ENCODE assay signal across 16 cellular contexts in the genomic region with DNA sequence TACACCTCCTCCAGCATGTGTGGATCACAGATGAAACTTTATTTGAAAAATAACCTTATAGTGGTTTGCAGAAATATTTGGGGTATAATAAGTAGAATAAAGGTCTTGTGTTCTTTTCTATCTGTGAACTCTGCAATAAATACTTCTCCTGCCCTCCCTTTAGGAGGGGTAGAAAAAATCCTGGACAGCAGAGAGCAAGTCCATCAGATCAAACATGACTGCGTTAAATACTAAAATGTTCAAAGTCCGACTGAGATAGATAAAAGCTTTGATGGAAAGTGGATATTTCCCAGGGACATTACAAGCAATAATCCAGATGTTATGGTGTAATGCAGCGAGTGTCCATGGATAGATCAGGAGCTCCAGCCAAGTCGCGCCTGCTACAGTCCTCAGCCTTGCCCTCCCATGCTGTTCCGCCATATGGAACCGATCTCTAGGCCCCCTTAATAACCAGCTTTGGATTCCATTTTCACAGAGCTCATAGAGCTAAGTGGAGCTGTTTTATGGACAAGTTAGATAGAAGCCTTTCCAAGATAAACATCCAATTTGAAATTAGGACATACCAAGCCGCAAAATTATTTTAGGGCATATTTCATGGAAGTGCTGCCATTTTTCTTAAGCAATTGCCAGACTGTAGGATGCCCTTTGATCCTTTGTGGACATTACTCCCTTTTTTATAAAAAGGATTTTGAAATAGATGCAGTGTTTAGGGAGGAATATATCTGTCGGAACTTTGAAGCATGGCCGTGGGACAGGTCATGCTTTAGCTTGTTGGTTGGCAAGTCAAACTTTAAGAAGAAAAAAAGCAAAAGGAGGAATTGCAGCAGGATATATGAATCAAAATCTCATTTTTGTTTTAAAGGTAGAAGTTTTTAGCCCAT.
A peak's percentile ranks its signal among the peaks of the same experiment; 100 is the strongest.
DNase-seq lines count a peak whose midpoint lies in the region; ATAC-seq and TF ChIP-seq lines count a peak whose summit lies in the region.
"Had no signal": no experiment of that assay in that cellular context is flagged by ENCODE, and none has a peak within 500 bp of the region (broad histone marks: within the 10 kb centered on the region; RNA-seq: fewer than 3 reads in every experiment).

No MANE protein-coding gene starts in this region.

- no peak overlapping the region for H3K4me3 Mint-ChIP-seq in natural killer cell
- H3K4me3 Mint-ChIP-seq in natural killer cell treated with Interleukin-12 subunit alpha and Interleukin-12 subunit beta and Interleukin-15 and Interleukin-18, amount 100 ng/mL, for 72 hours: no peak overlapping the region
- H3K4me3 Mint-ChIP-seq: CD8-positive, alpha-beta T cell had no signal

- H3K4me3 ChIP-seq in hepatocyte: no peak overlapping the region
- no peak overlapping the region for H3K4me3 ChIP-seq in lung
- no peak overlapping the region for H3K4me3 ChIP-seq in upper lobe of right lung
- H3K4me3 ChIP-seq: PC-9 had no signal

- H2AFZ ChIP-seq in hepatocyte: no peak overlapping the region
- H2AFZ ChIP-seq: PC-9 had no signal

- H3K79me2 ChIP-seq in hepatocyte: no peaks in the 10 kb centered on the region

- H3K4me2 ChIP-seq in hepatocyte: no peak overlapping the region
- H3K4me2 ChIP-seq: PC-9 had no signal

- H3K27ac Mint-ChIP-seq in natural killer cell: peak overlapping the region; percentile 43 to 68
- H3K27ac Mint-ChIP-seq in natural killer cell treated with Interleukin-12 subunit alpha and Interleukin-12 subunit beta and Interleukin-15 and Interleukin-18, amount 100 ng/mL, for 72 hours: peak overlapping the region in 1 of 2 donors; percentile 54
- H3K27ac Mint-ChIP-seq: CD8-positive, alpha-beta T cell had no signal

- H3K27me3 ChIP-seq in hepatocyte (no peaks in the 10 kb centered on the region), lung (ENCODE audit: control insufficient read depth, insufficient read depth) (no peaks in the 10 kb centered on the region), upper lobe of right lung (no peaks in the 10 kb centered on the region)
- H3K27me3 ChIP-seq: BE2C had no signal

- no peaks in the 10 kb centered on the region for H3K9me3 Mint-ChIP-seq in natural killer cell
- no peaks in the 10 kb centered on the region for H3K9me3 Mint-ChIP-seq in natural killer cell treated with Interleukin-12 subunit alpha and Interleukin-12 subunit beta and Interleukin-15 and Interleukin-18, amount 100 ng/mL, for 72 hours
- H3K9me3 Mint-ChIP-seq: CD8-positive, alpha-beta T cell had no signal

- peaks cover 16 to 48% of the 10 kb centered on the region in 2 donors for H3K4me1 Mint-ChIP-seq in natural killer cell
- peaks cover 17 to 32% of the 10 kb centered on the region in 2 donors for H3K4me1 Mint-ChIP-seq in natural killer cell treated with Interleukin-12 subunit alpha and Interleukin-12 subunit beta and Interleukin-15 and Interleukin-18, amount 100 ng/mL, for 72 hours (ENCODE audit: low read depth in 2 of 2)

- H3K36me3 Mint-ChIP-seq in natural killer cell: no peaks in the 10 kb centered on the region
- peaks cover 43% of the 10 kb centered on the region for H3K36me3 Mint-ChIP-seq in natural killer cell treated with Interleukin-12 subunit alpha and Interleukin-12 subunit beta and Interleukin-15 and Interleukin-18, amount 100 ng/mL, for 72 hours

- H3K27ac ChIP-seq in hepatocyte (no peak overlapping the region), lung (ENCODE audit: low read depth in 1 of 2, low read length in 1 of 2) (no peak overlapping the region), upper lobe of right lung (no peak overlapping the region), substantia nigra (ENCODE audit: low read depth, low read length, poor library complexity, severe bottlenecking) (no peak overlapping the region)
- H3K27ac ChIP-seq: 22Rv1, PC-9 had no signal

- intact Hi-C loops in natural killer cell (cut with micrococcal nuclease) (no loop called here), upper lobe of right lung (cut with DNase I) (no loop called here)

- 59% methylated on average over 10 of the region's 10 CpGs for WGBS in hepatocyte (ENCODE audit: low lambda C conversion rate, missing lambda C conversion rate)
- 84 to 85% methylated on average over 10 of the region's 10 CpGs for WGBS in lung, 2 donors

- H4K20me1 ChIP-seq in hepatocyte (ENCODE audit: insufficient read depth, poor library complexity, severe bottlenecking): no peaks in the 10 kb centered on the region

- H3K27me3 Mint-ChIP-seq in natural killer cell (ENCODE audit: low read depth in 2 of 2): no peaks in the 10 kb centered on the region
- no peaks in the 10 kb centered on the region for H3K27me3 Mint-ChIP-seq in natural killer cell treated with Interleukin-12 subunit alpha and Interleukin-12 subunit beta and Interleukin-15 and Interleukin-18, amount 100 ng/mL, for 72 hours

- ATAC-seq in natural killer cell: no peak
- no peak for ATAC-seq in natural killer cell treated with Interleukin-12 subunit alpha and Interleukin-12 subunit beta and Interleukin-15 and Interleukin-18, amount 100 ng/mL, for 72 hours
- peak; percentile 47 for ATAC-seq in lung (ENCODE audit: insufficient read depth, low FRiP score)
- ATAC-seq in upper lobe of right lung: peak; percentile 72
- ATAC-seq: CD8-positive, alpha-beta T cell had no signal

- DNase-seq in natural killer cell: no peak
- no peak for DNase-seq in natural killer cell treated with Interleukin-12 subunit alpha and Interleukin-12 subunit beta and Interleukin-15 and Interleukin-18, amount 100 ng/mL, for 72 hours (ENCODE audit: low spot score)
- DNase-seq in hepatocyte (ENCODE audit: low spot score): peak; percentile 22
- DNase-seq in lung (ENCODE audit: low spot score): no peak
- DNase-seq in upper lobe of right lung: no peak
- no peak for DNase-seq in T1000 (lab: John Stamatoyannopoulos, UW)
- DNase-seq in substantia nigra (lab: John Stamatoyannopoulos, UW): no peak
- no peak for DNase-seq in T-helper 9 cell
- DNase-seq: BE2C; CD8-positive, alpha-beta T cell; DMS79; NCI-H1105; NCI-H1694; NCI-H2227 treated with DMSO at 0.1 percent for 48 hours; PC-9 had no signal

- H3K4me1 ChIP-seq in hepatocyte (ENCODE audit: insufficient read depth): no peaks in the 10 kb centered on the region
- H3K4me1 ChIP-seq in lung (ENCODE audit: control insufficient read depth in 2 of 2, insufficient read depth in 2 of 2, low read length in 2 of 2): no peaks in the 10 kb centered on the region
- no peaks in the 10 kb centered on the region for H3K4me1 ChIP-seq in upper lobe of right lung
- H3K4me1 ChIP-seq: BE2C had no signal

- H3K36me3 ChIP-seq in hepatocyte (replicated peaks; ENCODE audit: insufficient read depth, low read depth): no peaks in the 10 kb centered on the region
- peaks cover 0 to 2% of the 10 kb centered on the region in 2 donors for H3K36me3 ChIP-seq in lung (ENCODE audit: control insufficient read depth in 2 of 2, insufficient read depth in 2 of 2, low read length in 2 of 2)
- no peaks in the 10 kb centered on the region for H3K36me3 ChIP-seq in upper lobe of right lung
- H3K36me3 ChIP-seq: BE2C had no signal

- TF ChIP-seq CTCF in natural killer cell (IDR thresholded peaks at IDR 0.05): no peak
- no peak for TF ChIP-seq CTCF in hepatocyte (IDR thresholded peaks at IDR 0.05; ENCODE audit: poor library complexity)
- TF ChIP-seq CTCF in lung (IDR thresholded peaks at IDR 0.05; ENCODE audit: control extremely low read depth, extremely low read depth): no peak
- no peak for TF ChIP-seq CTCF in upper lobe of right lung (IDR thresholded peaks at IDR 0.05)

- no peaks in the 10 kb centered on the region for H3K9me2 ChIP-seq in hepatocyte (replicated peaks; ENCODE audit: insufficient read depth)

- H3K9me3 ChIP-seq in hepatocyte (ENCODE audit: low read depth): no peaks in the 10 kb centered on the region
- no peaks in the 10 kb centered on the region for H3K9me3 ChIP-seq in lung (ENCODE audit: control insufficient read depth in 2 of 2, insufficient read depth in 1 of 2, low read length in 1 of 2)
- no peaks in the 10 kb centered on the region for H3K9me3 ChIP-seq in upper lobe of right lung
- H3K9me3 ChIP-seq: BE2C had no signal

Comparison
In these comparisons a context has a peak if more than half of its experiments do, and no peak if none do; other contexts are left out.
1. ATAC-seq: peak in lung (single experiment) and upper lobe of right lung (single experiment); none in natural killer cell (0 of 3) and natural killer cell treated with Interleukin-12 subunit alpha and Interleukin-12 subunit beta and Interleukin-15 and Interleukin-18, amount 100 ng/mL, for 72 hours (0 of 2).